Comparison of ENCODE assay signal across 9 cellular contexts in genomic region chr9:75147638-75148037, GRCh38. TPM values are rescaled to one million over a fixed set of nuclear protein-coding genes. Genes with fewer than 3 reads are reported as not detected.
DNase-seq lines count a peak whose midpoint lies in the region; ATAC-seq, FAIRE-seq and TF ChIP-seq lines count a peak whose summit lies in the region.
"Had no signal": no experiment of that assay in that cellular context is flagged by ENCODE, and none has a peak within 500 bp of the region (broad histone marks: within the 10 kb centered on the region; RNA-seq: fewer than 3 reads in every experiment).

No MANE protein-coding gene starts in this region.

- FAIRE-seq in GM12891 (lab: Jason Lieb, UNC): no peak

- in situ Hi-C loops in HAP-1 (cut with MboI; ENCODE audit: low sequenced_read_pairs): no loop called here

- ATAC-seq in HG02610 (IDR thresholded peaks at IDR 0.05; ENCODE audit: unreplicated experiment) (peak; percentile 51), mucosa of descending colon (peak; percentile 57), HG03439 (IDR thresholded peaks at IDR 0.05; ENCODE audit: unreplicated experiment) (no peak)

- H3K27me3 ChIP-seq in HAP-1 (ENCODE audit: low read depth): no peaks in the 10 kb centered on the region
- H3K27me3 ChIP-seq in sigmoid colon: no peaks in the 10 kb centered on the region

- H3K4me1 ChIP-seq in mucosa of descending colon (ENCODE audit: low read depth) (no peaks in the 10 kb centered on the region), HAP-1 (no peaks in the 10 kb centered on the region), sigmoid colon (no peaks in the 10 kb centered on the region)

- WGBS in sigmoid colon, 2 donors: 46 to 76% methylated on average over 4 of the region's 4 CpGs

- no peak overlapping the region for H3K4me3 ChIP-seq in mucosa of descending colon
- no peak overlapping the region for H3K4me3 ChIP-seq in HAP-1
- no peak overlapping the region for H3K4me3 ChIP-seq in sigmoid colon

- H3K4me1 Mint-ChIP-seq in T-helper 1 cell treated with Interleukin-12 subunit alpha and Interleukin-12 subunit beta and Interleukin-4 antibody, amounts not matched to agents 30 μg/mL and 1 μg/mL, for 36 hours (ENCODE audit: low read depth): peaks cover 62% of the 10 kb centered on the region

- H3K27ac ChIP-seq in sigmoid colon: no peak overlapping the region

- DNase-seq in GM12891 (ENCODE audit: insufficient read length, low spot score): no peak
- DNase-seq in mucosa of descending colon: no peak
- DNase-seq in RPMI8226: no peak
- DNase-seq in HAP-1 (ENCODE audit: low spot score in 2 of 2): no peak
- no peak for DNase-seq in sigmoid colon

- no peaks in the 10 kb centered on the region for H3K27me3 Mint-ChIP-seq in T-helper 1 cell treated with Interleukin-12 subunit alpha and Interleukin-12 subunit beta and Interleukin-4 antibody, amounts not matched to agents 30 μg/mL and 1 μg/mL, for 36 hours (ENCODE audit: low read depth)
- H3K27me3 Mint-ChIP-seq: brain had no signal

- H3K9me3 Mint-ChIP-seq in T-helper 1 cell treated with Interleukin-12 subunit alpha and Interleukin-12 subunit beta and Interleukin-4 antibody, amounts not matched to agents 30 μg/mL and 1 μg/mL, for 36 hours: peaks cover 25% of the 10 kb centered on the region

- no peaks in the 10 kb centered on the region for H3K36me3 ChIP-seq in mucosa of descending colon (ENCODE audit: low read depth)
- H3K36me3 ChIP-seq in HAP-1 (replicated peaks): no peaks in the 10 kb centered on the region
- H3K36me3 ChIP-seq in sigmoid colon: peaks cover 0 to 45% (median 2%) of the 10 kb centered on the region in 4 donors

- H3K27ac Mint-ChIP-seq in T-helper 1 cell treated with Interleukin-12 subunit alpha and Interleukin-12 subunit beta and Interleukin-4 antibody, amounts not matched to agents 30 μg/mL and 1 μg/mL, for 36 hours: peak overlapping the region; percentile 92

- H3K9me3 ChIP-seq in mucosa of descending colon (peaks cover 9% of the 10 kb centered on the region), HAP-1 (no peaks in the 10 kb centered on the region), sigmoid colon (no peaks in the 10 kb centered on the region)

- TF ChIP-seq CTCF in mucosa of descending colon (IDR thresholded peaks at IDR 0.05) (no peak), sigmoid colon (IDR thresholded peaks at IDR 0.05) (no peak)

- TF ChIP-seq POLR2A in GM12891 (IDR thresholded peaks at IDR 0.05; ENCODE audit: low read depth, low read length): no peak
- no peak for TF ChIP-seq POLR2A in sigmoid colon (IDR thresholded peaks at IDR 0.05)

- peak overlapping the region; percentile 72 for H3K4me3 Mint-ChIP-seq in T-helper 1 cell treated with Interleukin-12 subunit alpha and Interleukin-12 subunit beta and Interleukin-4 antibody, amounts not matched to agents 30 μg/mL and 1 μg/mL, for 36 hours
- H3K4me3 Mint-ChIP-seq: brain had no signal

- intact Hi-C loops in mucosa of descending colon (cut with DNase I, micrococcal nuclease) (no loop called here), sigmoid colon (cut with DNase I) (no loop called here)

- peaks cover 55% of the 10 kb centered on the region for H3K36me3 Mint-ChIP-seq in T-helper 1 cell treated with Interleukin-12 subunit alpha and Interleukin-12 subunit beta and Interleukin-4 antibody, amounts not matched to agents 30 μg/mL and 1 μg/mL, for 36 hours (ENCODE audit: low read depth)

- no peak for TF ChIP-seq EP300 in sigmoid colon (IDR thresholded peaks at IDR 0.05)

TF ChIP-seq in GM12891, 5 proteins besides CTCF, POLR2A, EP300 and RAD21:
- peak; percentile 35; the same call in 1 of the 2 replicates for TF ChIP-seq SPI1 (IDR thresholded peaks at IDR 0.05; ENCODE audit: low read depth, low read length)
- no peak for TF ChIP-seq POU2F2 (IDR thresholded peaks at IDR 0.05; ENCODE audit: low read depth, low read length)

RNA-seq across cellular contexts. Expression of gene OSTF1, which starts 59.3 kb away (rescaled TPM):
- polyA plus RNA-seq in GM12891 (2012; ENCODE audit: low read depth, missing spikeins): 37.2 TPM
- total RNA-seq in mucosa of descending colon (10 to 100 TPM; 40.6 to 71.2 (median 63.9) TPM), sigmoid colon (10 to 100 TPM; 11.0 to 20.7 (median 17.2) TPM)
- polyA plus RNA-seq in sigmoid colon: 100 to 1,000 TPM in 1 of 3 donors, 10 to 100 TPM in 2; 55.1 to 105 (median 66.1) TPM

RNA-seq across cellular contexts. Expression of gene NMRK1, which starts 59.7 kb away (rescaled TPM):
- 5.6 TPM for polyA plus RNA-seq in GM12891 (2012; ENCODE audit: low read depth, missing spikeins)
- total RNA-seq in mucosa of descending colon: 10 to 100 TPM; 14.0 to 27.2 (median 19.0) TPM
- 10 to 100 TPM in 2 of 4 donors, 1 to 10 TPM in 2; 5.6 to 27.5 (median 10.3) TPM for total RNA-seq in sigmoid colon
- polyA plus RNA-seq in sigmoid colon: 10 to 100 TPM; 21.0 to 53.9 (median 38.4) TPM
